ENCODE assay signal across 28 cellular contexts in genomic region chr22:29936186-29936585, GRCh38. TPM values are rescaled to one million over a fixed set of nuclear protein-coding genes. Genes with fewer than 3 reads are reported as not detected.
DNase-seq lines count a peak whose midpoint lies in the region; ATAC-seq and TF ChIP-seq lines count a peak whose summit lies in the region.
"Had no signal": no experiment of that assay in that cellular context is flagged by ENCODE, and none has a peak within 500 bp of the region (broad histone marks: within the 10 kb centered on the region; RNA-seq: fewer than 3 reads in every experiment).

No MANE protein-coding gene starts in this region.

- DNase-seq in HFFc6 (no peak), SHP77 treated with DMSO at 0.1 percent for 48 hours (lab: John Stamatoyannopoulos, UW) (no peak), WERI-Rb-1 (no peak), HuH-7.5 (ENCODE audit: low spot score) (no peak)
- no peak for DNase-seq in naive thymus-derived CD8-positive, alpha-beta T cell
- DNase-seq: activated CD4-positive, alpha-beta memory T cell treated with anti-CD3 and anti-CD28 coated beads, Interleukin-2, amount 10 ng/mL, durations not matched to agents 7 days and 5 days; activated CD4-positive, alpha-beta T cell treated with anti-CD3 and anti-CD28 coated beads for 1 hour; activated T-cell treated with anti-CD3 and anti-CD28 coated beads for 4 hours; anterior cingulate cortex; central memory CD4-positive, alpha-beta T cell; dorsolateral prefrontal cortex; head of caudate nucleus; kidney glomerular epithelial cell; mesenchymal stem cell; NCI-H1092; NCI-H187 treated with DMSO at 0.1 percent for 48 hours; NCI-H524; NK-92 treated with Interleukin-12 subunit alpha and Interleukin-12 subunit beta, amount 100 ng/mL, for 24 hours; psoas muscle; stimulated activated naive CD8-positive, alpha-beta T cell treated with anti-CD3 and anti-CD28 coated beads, Interleukin-15, Interleukin-2, amounts not matched to agents 100 U/mL and 50 U/mL, for 24 hours; SW 1271; testis; uterus had no signal

- no peaks in the 10 kb centered on the region for H3K9me3 ChIP-seq in neutrophil
- H3K9me3 ChIP-seq in WERI-Rb-1 (ENCODE audit: severe bottlenecking) = no peaks in the 10 kb centered on the region
- H3K9me3 ChIP-seq: psoas muscle, testis, uterus had no signal

- H3K4me3 ChIP-seq in neutrophil (ENCODE audit: low read depth in 1 of 2, low read length in 1 of 2) = no peak overlapping the region
- H3K4me3 ChIP-seq in WERI-Rb-1 (ENCODE audit: low read depth, low read length) = no peak overlapping the region
- H3K4me3 ChIP-seq: dorsolateral prefrontal cortex, psoas muscle, testis, uterus had no signal

- H3K4me1 Mint-ChIP-seq in HFFc6 (ENCODE audit: low read depth) = peaks cover 16% of the 10 kb centered on the region
- H3K4me1 Mint-ChIP-seq in naive thymus-derived CD8-positive, alpha-beta T cell = peaks cover 14 to 56% (median 44%) of the 10 kb centered on the region in 4 donors

- H3K27me3 ChIP-seq in neutrophil (no peaks in the 10 kb centered on the region), WERI-Rb-1 (ENCODE audit: insufficient read depth, low read depth, severe bottlenecking) (no peaks in the 10 kb centered on the region)
- H3K27me3 ChIP-seq: dorsolateral prefrontal cortex, testis, uterus had no signal

- ATAC-seq in esophagus mucosa = peak; percentile 49
- ATAC-seq in naive thymus-derived CD8-positive, alpha-beta T cell = no peak
- ATAC-seq: activated naive CD4-positive, alpha-beta T cell treated with anti-CD3 and anti-CD28 coated beads, Interleukin-2, amount 50 U/mL, for 72 hours; stimulated activated naive CD8-positive, alpha-beta T cell treated with anti-CD3 and anti-CD28 coated beads, Interleukin-15, Interleukin-2, amounts not matched to agents 100 U/mL and 50 U/mL, for 24 hours had no signal

- H3K4me1 ChIP-seq in neutrophil (ENCODE audit: control insufficient read depth in 1 of 2, insufficient read depth in 1 of 2, low read depth in 1 of 2, low read length in 1 of 2) = peaks cover 3 to 11% of the 10 kb centered on the region in 2 experiments
- H3K4me1 ChIP-seq: testis, uterus had no signal

- peak overlapping the region; percentile 62 for H3K27ac ChIP-seq in VCaP
- peak overlapping the region; percentile 34 for H3K27ac ChIP-seq in neutrophil
- H3K27ac ChIP-seq in WERI-Rb-1 = no peak overlapping the region
- H3K27ac ChIP-seq: dorsolateral prefrontal cortex, HL-60, psoas muscle, testis, uterus had no signal

- H3K9me3 Mint-ChIP-seq in HFFc6 = peaks cover 5% of the 10 kb centered on the region; the same call in 1 of the 2 replicates
- H3K9me3 Mint-ChIP-seq in naive thymus-derived CD8-positive, alpha-beta T cell = peaks cover 0 to 17% (median 2%) of the 10 kb centered on the region in 9 donors

- H3K27me3 Mint-ChIP-seq in HFFc6 (ENCODE audit: insufficient read depth) = no peaks in the 10 kb centered on the region
- H3K27me3 Mint-ChIP-seq in naive thymus-derived CD8-positive, alpha-beta T cell = no peaks in the 10 kb centered on the region

- TF ChIP-seq CTCF in HFFc6 (IDR thresholded peaks at IDR 0.05) (no peak), VCaP (conservative IDR thresholded peaks at IDR 0.05) (no peak), neutrophil (IDR thresholded peaks at IDR 0.05) (no peak), WERI-Rb-1 (IDR thresholded peaks at IDR 0.05; ENCODE audit: low read depth, low read length) (no peak)

- H3K4me3 Mint-ChIP-seq in HFFc6 = no peak overlapping the region
- H3K4me3 Mint-ChIP-seq in naive thymus-derived CD8-positive, alpha-beta T cell = no peak overlapping the region
- H3K4me3 Mint-ChIP-seq: activated CD4-positive, alpha-beta memory T cell treated with anti-CD3 and anti-CD28 coated beads, Interleukin-2, amount 10 ng/mL, durations not matched to agents 7 days and 5 days had no signal

- peaks cover 5% of the 10 kb centered on the region for H3K36me3 Mint-ChIP-seq in HFFc6 (ENCODE audit: low read depth)
- peaks cover 8 to 22% (median 11%) of the 10 kb centered on the region in 3 donors for H3K36me3 Mint-ChIP-seq in naive thymus-derived CD8-positive, alpha-beta T cell

- H3K36me3 ChIP-seq in neutrophil = no peaks in the 10 kb centered on the region
- no peaks in the 10 kb centered on the region; the same call in 1 of the 2 replicates for H3K36me3 ChIP-seq in WERI-Rb-1
- H3K36me3 ChIP-seq: uterus had no signal

- peak overlapping the region; percentile 19; the same call in 1 of the 2 replicates for H3K27ac Mint-ChIP-seq in HFFc6
- peak overlapping the region in 1 of 10 donors; percentile 72 for H3K27ac Mint-ChIP-seq in naive thymus-derived CD8-positive, alpha-beta T cell
- H3K27ac Mint-ChIP-seq: activated CD4-positive, alpha-beta memory T cell treated with anti-CD3 and anti-CD28 coated beads, Interleukin-2, amount 10 ng/mL, durations not matched to agents 7 days and 5 days; activated naive CD4-positive, alpha-beta T cell treated with anti-CD3 and anti-CD28 coated beads, Interleukin-2, amount 50 U/mL, for 72 hours had no signal

- POLR2A ChIA-PET in naive thymus-derived CD8-positive, alpha-beta T cell (lab: Charles Lee) = no interaction called here

RNA-seq across cellular contexts. Expression of gene MTMR3, which starts 53.2 kb away (rescaled TPM):
- total RNA-seq in HFFc6 (2021; fragmentation: NEBNext Ultra II Directional; extraction: Animal tissue kit (Norgen Biotek cat#: 25700)) = 10 to 100 TPM; 19.0 to 27.0 (median 21.7) TPM
- total RNA-seq in esophagus mucosa = 31.3 TPM
- total RNA-seq in naive thymus-derived CD8-positive, alpha-beta T cell = 10 to 100 TPM; 61.4 to 68.7 TPM
- 10 to 100 TPM; 13.4 to 20.9 (median 14.9) TPM for polyA plus RNA-seq in naive thymus-derived CD8-positive, alpha-beta T cell
